ENCODE assay signal across 8 cellular contexts in the genomic region with DNA sequence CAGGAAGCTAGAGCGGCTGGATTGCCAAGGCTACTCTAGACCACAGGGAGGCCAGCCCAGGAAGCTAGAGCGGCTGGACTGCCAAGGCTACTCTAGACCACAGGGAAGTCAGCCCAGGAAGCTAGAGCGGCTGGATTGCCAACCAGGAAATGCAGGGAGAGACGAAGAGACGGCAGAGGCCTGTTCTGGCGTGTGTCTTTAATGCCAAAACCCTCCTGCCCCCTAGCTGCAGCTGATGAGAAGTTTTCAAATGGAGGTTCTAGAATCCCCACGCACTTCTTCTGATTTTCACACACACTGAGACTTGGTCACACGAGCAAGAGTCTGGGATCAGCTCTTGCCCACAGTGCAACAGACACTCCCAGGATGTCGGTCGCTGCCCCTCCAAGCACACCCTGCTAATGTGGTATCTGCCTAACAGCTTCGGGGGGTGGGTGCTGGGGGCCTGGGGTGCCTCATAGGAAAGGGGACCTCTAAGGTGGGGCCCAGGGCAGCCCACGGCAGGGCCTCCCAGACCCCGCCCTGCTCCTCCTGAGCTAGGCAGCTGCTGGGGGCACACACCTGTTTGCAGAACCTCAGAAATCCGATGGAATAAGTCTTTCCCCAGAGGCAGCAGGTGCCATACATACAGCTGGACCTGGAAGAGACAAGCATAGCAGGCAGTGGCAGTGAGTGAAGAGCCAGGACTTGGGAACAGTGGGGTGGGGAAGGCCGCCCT. TPM values are rescaled to one million over a fixed set of nuclear protein-coding genes. Genes with fewer than 3 reads are reported as not detected.
DNase-seq lines count a peak whose midpoint lies in the region; ATAC-seq and TF ChIP-seq lines count a peak whose summit lies in the region.

No MANE protein-coding gene starts in this region.

- TF ChIP-seq POLR2A in lower leg skin (IDR thresholded peaks at IDR 0.05) (no peak), uterus (IDR thresholded peaks at IDR 0.05) (no peak)

- 43 to 50% methylated on average over 9 to 11 of the region's 15 CpGs for WGBS in lower leg skin, 2 donors

- DNase-seq in SKM-1 treated with dmso at 0.1 percent for 144 hours (lab: John Stamatoyannopoulos, UW; ENCODE audit: unreplicated experiment) = peak; percentile 14
- peak; percentile 50 for DNase-seq in choroid plexus epithelial cell (ENCODE audit: low read depth)
- peak; percentile 60 to 92 for DNase-seq in lower leg skin (ENCODE audit: low spot score in 2 of 2)
- no peak for DNase-seq in uterus

- peak; percentile 35 for TF ChIP-seq CTCF in 22Rv1 (IDR thresholded peaks at IDR 0.05)
- peak; percentile 29; the same call in 1 of the 2 replicates for TF ChIP-seq CTCF in GM12875 (IDR thresholded peaks at IDR 0.05; ENCODE audit: borderline replicate concordance, insufficient read depth, low read depth, low read length)
- peak; percentile 48 for TF ChIP-seq CTCF in choroid plexus epithelial cell (conservative IDR thresholded peaks at IDR 0.05; ENCODE audit: low read depth, low read length)
- TF ChIP-seq CTCF in lower leg skin (IDR thresholded peaks at IDR 0.05) = no peak
- peak in 3 of 4 experiments; percentile 14 to 61 (median 55) for TF ChIP-seq CTCF in uterus (IDR thresholded peaks at IDR 0.05)

- intact Hi-C loops in lower leg skin (cut with DNase I; ENCODE audit: low total_unique reads) (no loop called here), uterus (cut with DNase I; ENCODE audit: low total_unique reads) (no loop called here)

- no peaks in the 10 kb centered on the region for H3K27me3 ChIP-seq in uterus

- H3K4me3 ChIP-seq in GM12875 (ENCODE audit: low read depth, low read length) = no peak overlapping the region
- no peak overlapping the region for H3K4me3 ChIP-seq in choroid plexus epithelial cell (ENCODE audit: low read depth, low read length)
- no peak overlapping the region for H3K4me3 ChIP-seq in lower leg skin (ENCODE audit: low read depth, poor library complexity, severe bottlenecking)
- H3K4me3 ChIP-seq in uterus = no peak overlapping the region

- H3K9me3 ChIP-seq in uterus = no peaks in the 10 kb centered on the region

- H3K36me3 ChIP-seq in uterus = no peaks in the 10 kb centered on the region

- H3K4me1 ChIP-seq in uterus = no peaks in the 10 kb centered on the region

- no peak for ATAC-seq in GM19324 (IDR thresholded peaks at IDR 0.05; ENCODE audit: low FRiP score, unreplicated experiment)
- no peak for ATAC-seq in GM21447 (IDR thresholded peaks at IDR 0.05; ENCODE audit: unreplicated experiment)

- H3K27ac ChIP-seq in 22Rv1 = no peak overlapping the region
- H3K27ac ChIP-seq in uterus = peak overlapping the region in 1 of 2 donors; percentile 49

RNA-seq across cellular contexts. Expression of a gene that starts 28.5 kb away (rescaled TPM):
- total RNA-seq in lower leg skin = 100 to 1,000 TPM in 1 of 4 donors, 10 to 100 TPM in 3; 64.7 to 116 (median 82.0) TPM
- 100 to 1,000 TPM in 1 of 4 donors, 10 to 100 TPM in 3; 10.1 to 180 (median 44.0) TPM for total RNA-seq in uterus

RNA-seq across cellular contexts. Expression of a gene that starts 42.5 kb away (rescaled TPM):
- total RNA-seq in lower leg skin (10 to 100 TPM; 27.9 to 67.4 (median 40.7) TPM), uterus (10 to 100 TPM; 31.7 to 70.4 (median 50.7) TPM)

RNA-seq across cellular contexts. Expression of a gene that starts 48.6 kb away (rescaled TPM):
- total RNA-seq in lower leg skin (10 to 100 TPM; 46.0 to 88.4 (median 64.8) TPM), uterus (10 to 100 TPM in 3 of 4 donors, 1 to 10 TPM in 1; 8.7 to 50.9 (median 34.5) TPM)

Comparison
In these comparisons a context has a peak if more than half of its experiments do, and no peak if none do; other contexts are left out.
1. CTCF ChIP-seq: peak in 22Rv1 (single experiment), GM12875 (single experiment), choroid plexus epithelial cell (single experiment) and uterus (3 of 4); none in lower leg skin (0 of 3).
2. DNase-seq: peak in SKM-1 treated with dmso at 0.1 percent for 144 hours (single experiment), choroid plexus epithelial cell (single experiment) and lower leg skin (2 of 2); none in uterus (0 of 2).